In genomic region chr6:7727951-7728854, GRCh38 we compare ENCODE assay signal across 8 cellular contexts. TPM values are rescaled to one million over a fixed set of nuclear protein-coding genes. Genes with fewer than 3 reads are reported as not detected.
DNase-seq lines count a peak whose midpoint lies in the region; ATAC-seq and TF ChIP-seq lines count a peak whose summit lies in the region.

No MANE protein-coding gene starts in this region.

- H3K4me3 ChIP-seq in cardiac muscle cell, result peak overlapping the region; percentile 40

- ATAC-seq in HG03354 (IDR thresholded peaks at IDR 0.05; ENCODE audit: poor library complexity, severe bottlenecking, unreplicated experiment), result peak; percentile 29

- intact Hi-C loops in posterior cingulate gyrus (cut with DNase I), result loop anchor here (5.0 kb wide), 1 partner anchor 184 kb away; the partner anchor contains the start of gene TXNDC5

- H3K9me3 ChIP-seq in cardiac muscle cell (ENCODE audit: low read depth), result no peaks in the 10 kb centered on the region

- no peaks in the 10 kb centered on the region for H3K36me3 ChIP-seq in cardiac muscle cell

- peaks cover 100% of the 10 kb centered on the region for H3K27me3 ChIP-seq in cardiac muscle cell

- TF ChIP-seq CTCF in cardiac muscle cell (IDR thresholded peaks at IDR 0.05; ENCODE audit: low read depth, low read length) (no peak), RWPE1 (conservative IDR thresholded peaks at IDR 0.05; ENCODE audit: low read depth) (no peak)

- H3K4me1 ChIP-seq in cardiac muscle cell (ENCODE audit: low read depth), result peaks cover 5% of the 10 kb centered on the region

- POLR2A ChIA-PET in RWPE1 (lab: Yijun Ruan, JAX; ENCODE audit: low non-redundant PET), result no interaction called here

- no peak overlapping the region for H3K27ac ChIP-seq in cardiac muscle cell
- no peak overlapping the region for H3K27ac ChIP-seq in RWPE1

- DNase-seq in DMS114 treated with DMSO at 0.1 percent for 48 hours (lab: John Stamatoyannopoulos, UW; ENCODE audit: unreplicated experiment) (peak; percentile 38), cardiac muscle cell (ENCODE audit: low read depth in 1 of 2, low spot score in 1 of 2) (peak; percentile 30 to 37), posterior cingulate gyrus (peak in 7 of 10 donors; percentile 21 to 91 (median 45)), hippocampal formation (lab: John Stamatoyannopoulos, UW) (no peak), RWPE1 (ENCODE audit: low spot score) (no peak), NCI-H187 treated with DMSO at 0.1 percent for 48 hours (lab: John Stamatoyannopoulos, UW) (no peak)
- peak; percentile 18 for DNase-seq in activated T-cell treated with anti-CD3 and anti-CD28 coated beads, Interleukin-2, amount 50 U/mL, for 1 hour

- CTCF ChIA-PET in RWPE1 (lab: Yijun Ruan, JAX), result interaction anchor here (0.6 kb wide), 2 partner anchors 64 to 121 kb away, joined by 4 to 5 read pairs; no protein-coding TSS in a partner anchor

RNA-seq across cellular contexts. Expression of gene BMP6, which starts 2.3 kb away (rescaled TPM):
- 0.74 TPM in 1 of 2 replicates, not detected in the other for total RNA-seq in cardiac muscle cell
- polyA plus RNA-seq in cardiac muscle cell, result not detected in 2 replicates

Comparison
In these comparisons a context has a peak if more than half of its experiments do, and no peak if none do; other contexts are left out.
1. DNase-seq: peak in DMS114 treated with DMSO at 0.1 percent for 48 hours (single experiment), activated T-cell treated with anti-CD3 and anti-CD28 coated beads, Interleukin-2, amount 50 U/mL, for 1 hour (single experiment), cardiac muscle cell (2 of 2) and posterior cingulate gyrus (7 of 10); none in hippocampal formation (0 of 2), RWPE1 (single experiment) and NCI-H187 treated with DMSO at 0.1 percent for 48 hours (single experiment).